ENCODE assay signal across 18 cellular contexts in genomic region chr22:47621253-47621652, GRCh38.
DNase-seq lines count a peak whose midpoint lies in the region; ATAC-seq, FAIRE-seq and TF ChIP-seq lines count a peak whose summit lies in the region.
"Had no signal": no experiment of that assay in that cellular context is flagged by ENCODE, and none has a peak within 500 bp of the region (broad histone marks: within the 10 kb centered on the region; RNA-seq: fewer than 3 reads in every experiment).

No MANE protein-coding gene starts in this region.

- TF ChIP-seq CTCF in esophagus muscularis mucosa (IDR thresholded peaks at IDR 0.05) (no peak), osteocyte (IDR thresholded peaks at IDR 0.05) (no peak), D721Med (IDR thresholded peaks at IDR 0.05; ENCODE audit: insufficient read depth, missing control alignments) (no peak)

- no peak overlapping the region for H3K27ac ChIP-seq in esophagus muscularis mucosa (replicated peaks in 1 of 4)

- H3K36me3 Mint-ChIP-seq in osteocyte (ENCODE audit: unreplicated experiment), result no peaks in the 10 kb centered on the region
- H3K36me3 Mint-ChIP-seq: CD4-positive, CD25-positive, alpha-beta regulatory T cell had no signal

- H3K4me3 Mint-ChIP-seq in osteocyte (ENCODE audit: unreplicated experiment), result no peak overlapping the region
- H3K4me3 Mint-ChIP-seq: CD4-positive, CD25-positive, alpha-beta regulatory T cell; IgD-negative memory B cell had no signal

- no peak for FAIRE-seq in D721Med (lab: Jason Lieb, UNC)
- FAIRE-seq: H54 had no signal

- H3K4me1 ChIP-seq in esophagus muscularis mucosa, result no peaks in the 10 kb centered on the region

- no peak overlapping the region for H3K4me3 ChIP-seq in esophagus muscularis mucosa

- H3K27me3 ChIP-seq in esophagus muscularis mucosa, result peaks cover 0 to 68% (median 0%) of the 10 kb centered on the region in 4 donors

- no peaks in the 10 kb centered on the region for H3K4me1 Mint-ChIP-seq in osteocyte (ENCODE audit: unreplicated experiment)
- H3K4me1 Mint-ChIP-seq: CD4-positive, CD25-positive, alpha-beta regulatory T cell; IgD-negative memory B cell had no signal

- ATAC-seq in Right ventricle myocardium superior (ENCODE audit: poor library complexity), result no peak
- ATAC-seq: Right ventricle myocardium inferior had no signal

- H3K27ac Mint-ChIP-seq in osteocyte (ENCODE audit: unreplicated experiment), result no peak overlapping the region
- H3K27ac Mint-ChIP-seq: CD4-positive, CD25-positive, alpha-beta regulatory T cell; IgD-negative memory B cell had no signal

- no peak for TF ChIP-seq POLR2A in esophagus muscularis mucosa (IDR thresholded peaks at IDR 0.05; ENCODE audit: low read depth)

- H3K9me3 Mint-ChIP-seq in osteocyte (ENCODE audit: unreplicated experiment), result peaks cover 21% of the 10 kb centered on the region

- DNase-seq in cardiac septum (ENCODE audit: low spot score) (peak; percentile 15), Right ventricle myocardium superior (no peak), esophagus muscularis mucosa (ENCODE audit: extremely low spot score) (peak; percentile 64), osteocyte (ENCODE audit: extremely low spot score, unreplicated experiment) (peak; percentile 59), NCI-H2029 (lab: John Stamatoyannopoulos, UW) (no peak), D721Med (ENCODE audit: insufficient read length, low spot score) (no peak)
- no peak for DNase-seq in stimulated activated naive CD4-positive, alpha-beta T cell treated with Interleukin-2 at 50 U/mL for 16 hours (lab: John Stamatoyannopoulos, UW)
- DNase-seq: CD4-positive, CD25-positive, alpha-beta regulatory T cell; DMS79; NCI-H1105; NCI-H146; NCI-H2081; NCI-H2171; NCI-H345; NCI-H526 had no signal

- H3K36me3 ChIP-seq in esophagus muscularis mucosa, result no peaks in the 10 kb centered on the region

- H3K9me3 ChIP-seq in esophagus muscularis mucosa, result no peaks in the 10 kb centered on the region

- no peak for TF ChIP-seq EP300 in esophagus muscularis mucosa (IDR thresholded peaks at IDR 0.05)

- H3K27me3 Mint-ChIP-seq in osteocyte (ENCODE audit: unreplicated experiment), result no peaks in the 10 kb centered on the region
- H3K27me3 Mint-ChIP-seq: IgD-negative memory B cell had no signal

- intact Hi-C loops in cardiac septum (cut with DNase I), result no loop called here
- intact Hi-C loops in Right ventricle myocardium superior (cut with DNase I), result no loop called here
- intact Hi-C loops in esophagus muscularis mucosa (cut with DNase I), result no loop called here

- WGBS in esophagus muscularis mucosa, result 79% methylated on average over 9 of the region's 9 CpGs

Comparison
In these comparisons a context has a peak if more than half of its experiments do, and no peak if none do; other contexts are left out.
1. DNase-seq: peak in cardiac septum (single experiment), esophagus muscularis mucosa (single experiment) and osteocyte (single experiment); none in Right ventricle myocardium superior (single experiment), stimulated activated naive CD4-positive, alpha-beta T cell treated with Interleukin-2 at 50 U/mL for 16 hours (single experiment), NCI-H2029 (single experiment) and D721Med (single experiment).